ENCODE assay signal across 23 cellular contexts in genomic region chr13:59534806-59535205, GRCh38.
"Had no signal": no experiment of that assay in that cellular context is flagged by ENCODE, and none has a peak within 500 bp of the region (broad histone marks: within the 10 kb centered on the region; RNA-seq: fewer than 3 reads in every experiment).

No MANE protein-coding gene starts in this region.

- ATAC-seq: left lobe of liver; naive thymus-derived CD8-positive, alpha-beta T cell; right cardiac atrium; stimulated activated naive B cell treated with anti-CD40 and anti-IgM and Interleukin-4, amounts not matched to agents 10 μg/mL and 1 μg/mL and 100 μg/mL, for 72 hours had no signal

- DNase-seq: caudate nucleus; cerebellar nuclear complex; cortex of kidney; effector CD8-positive, alpha-beta T cell; endodermal cell; hippocampal formation; immature natural killer cell; islet precursor cell; kidney glomerular epithelial cell; mammary epithelial cell; naive thymus-derived CD8-positive, alpha-beta T cell; nephron progenitor cell; nucleus accumbens; right cardiac atrium; small intestine; stimulated activated CD4-positive, alpha-beta T cell treated with anti-CD3 and anti-CD28 coated beads, Interleukin-15, amount 100 ng/mL, for 24 hours; stimulated activated CD4-positive, alpha-beta T cell treated with anti-CD3 and anti-CD28 coated beads, Interleukin-2, amount 100 ng/mL, for 48 hours; stimulated activated naive B cell treated with anti-CD40 and anti-IgM and Interleukin-4, amounts not matched to agents 10 μg/mL and 1 μg/mL and 100 μg/mL, for 72 hours; testis; tibial artery had no signal

- H3K36me3 ChIP-seq: esophagus muscularis mucosa, prostate gland, tibial artery had no signal

- H3K9me3 ChIP-seq: esophagus muscularis mucosa, prostate gland, testis, tibial artery had no signal

- H3K4me1 ChIP-seq: prostate gland, testis had no signal

- H3K27ac ChIP-seq: esophagus muscularis mucosa, prostate gland, testis, tibial artery had no signal

- H3K4me3 ChIP-seq: esophagus muscularis mucosa, prostate gland, testis, tibial artery had no signal

- H3K27me3 ChIP-seq: esophagus muscularis mucosa, testis, tibial artery had no signal
